ENCODE assay signal across 21 cellular contexts in the genomic region with DNA sequence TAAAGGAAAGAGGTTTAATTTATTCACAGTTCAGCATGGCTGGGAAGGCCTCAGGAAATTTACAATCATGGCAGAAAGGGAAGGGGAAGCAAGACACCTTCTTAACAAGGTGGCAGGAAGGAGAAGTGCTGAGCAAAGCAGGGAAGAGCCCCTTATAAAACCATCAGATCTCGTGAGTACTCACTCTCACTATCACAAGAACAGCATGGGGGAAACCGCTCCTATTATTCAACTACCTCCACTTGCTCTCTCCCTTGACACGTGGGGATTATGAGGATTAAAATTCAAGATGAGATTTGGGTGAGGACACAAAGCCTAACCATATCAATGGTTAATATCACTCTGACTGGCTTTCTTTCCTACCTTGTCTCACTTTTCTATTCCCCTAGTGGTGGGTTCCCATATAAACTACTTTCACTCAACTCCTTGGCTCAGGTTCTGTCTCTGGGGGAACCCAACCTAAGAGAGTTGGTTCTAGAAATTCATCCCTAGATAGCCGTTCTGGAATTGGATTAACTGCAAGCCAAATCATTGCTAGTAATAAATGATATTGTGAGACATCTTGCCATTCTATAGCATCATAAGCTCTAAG.
DNase-seq lines count a peak whose midpoint lies in the region; FAIRE-seq and TF ChIP-seq lines count a peak whose summit lies in the region.
"Had no signal": no experiment of that assay in that cellular context is flagged by ENCODE, and none has a peak within 500 bp of the region (broad histone marks: within the 10 kb centered on the region; RNA-seq: fewer than 3 reads in every experiment).

No MANE protein-coding gene starts in this region.

- H3K9me3 Mint-ChIP-seq in chondrocyte (ENCODE audit: low read depth) (no peaks in the 10 kb centered on the region), nephron progenitor cell (peaks cover 33% of the 10 kb centered on the region)
- H3K9me3 Mint-ChIP-seq in activated naive CD4-positive, alpha-beta T cell treated with anti-CD3 and anti-CD28 coated beads, Interleukin-2, amount 10 ng/mL, durations not matched to agents 7 days and 5 days, result peaks cover 2% of the 10 kb centered on the region

- TF ChIP-seq CTCF in GM12864 (IDR thresholded peaks at IDR 0.05; ENCODE audit: low read depth, low read length, missing control alignments), result peak; percentile 4
- peak; percentile 17 for TF ChIP-seq CTCF in chondrocyte (IDR thresholded peaks at IDR 0.05)
- peak; percentile 8 for TF ChIP-seq CTCF in nephron progenitor cell (IDR thresholded peaks at IDR 0.05)

- H3K36me3 Mint-ChIP-seq in chondrocyte (ENCODE audit: low read depth) (peaks cover 1% of the 10 kb centered on the region), nephron progenitor cell (ENCODE audit: low read depth) (peaks cover 19% of the 10 kb centered on the region)
- H3K36me3 Mint-ChIP-seq in activated naive CD4-positive, alpha-beta T cell treated with anti-CD3 and anti-CD28 coated beads, Interleukin-2, amount 10 ng/mL, durations not matched to agents 7 days and 5 days, result no peaks in the 10 kb centered on the region
- H3K36me3 Mint-ChIP-seq: CD14-positive monocyte, IgD-negative memory B cell had no signal

- H3K36me3 ChIP-seq in Karpas-422 (ENCODE audit: insufficient read depth, low read length), result no peaks in the 10 kb centered on the region
- H3K36me3 ChIP-seq: MG63 had no signal

- H3K4me1 Mint-ChIP-seq in chondrocyte (ENCODE audit: low read depth), result no peaks in the 10 kb centered on the region
- H3K4me1 Mint-ChIP-seq in nephron progenitor cell, result peaks cover 25% of the 10 kb centered on the region
- no peaks in the 10 kb centered on the region for H3K4me1 Mint-ChIP-seq in activated naive CD4-positive, alpha-beta T cell treated with anti-CD3 and anti-CD28 coated beads, Interleukin-2, amount 10 ng/mL, durations not matched to agents 7 days and 5 days
- H3K4me1 Mint-ChIP-seq: CD14-positive monocyte, IgD-negative memory B cell had no signal

- H3K9ac ChIP-seq in Karpas-422 (ENCODE audit: low read length), result no peak overlapping the region

- H3K4me3 Mint-ChIP-seq in chondrocyte (ENCODE audit: unreplicated experiment), result no peak overlapping the region
- no peak overlapping the region for H3K4me3 Mint-ChIP-seq in nephron progenitor cell
- H3K4me3 Mint-ChIP-seq in activated naive CD4-positive, alpha-beta T cell treated with anti-CD3 and anti-CD28 coated beads, Interleukin-2, amount 10 ng/mL, durations not matched to agents 7 days and 5 days, result no peak overlapping the region
- H3K4me3 Mint-ChIP-seq: CD14-positive monocyte, IgD-negative memory B cell had no signal

- H3K27me3 ChIP-seq in Karpas-422 (ENCODE audit: low read length), result no peaks in the 10 kb centered on the region
- H3K27me3 ChIP-seq: MG63 had no signal

- FAIRE-seq in urothelium cell line (lab: Jason Lieb, UNC), result no peak
- FAIRE-seq: H54 had no signal

- DNase-seq in GM12864 (ENCODE audit: low read depth) (no peak), Karpas-422 (peak; percentile 41), chondrocyte (ENCODE audit: low spot score) (no peak), nephron progenitor cell (no peak), urothelium cell line (ENCODE audit: low spot score) (no peak), NCI-H2107 treated with DMSO at 0.1 percent for 48 hours (lab: John Stamatoyannopoulos, UW; ENCODE audit: unreplicated experiment) (no peak), DMS153 treated with DMSO at 0.1 percent for 48 hours (lab: John Stamatoyannopoulos, UW; ENCODE audit: unreplicated experiment) (no peak)
- no peak for DNase-seq in activated naive CD4-positive, alpha-beta T cell treated with anti-CD3 and anti-CD28 coated beads, Interleukin-2, amount 10 ng/mL, durations not matched to agents 7 days and 5 days
- DNase-seq: DMS79 treated with DMSO at 0.1 percent for 48 hours, Kasumi-1, MG63, NCI-H1092, NCI-H1436 treated with DMSO at 0.1 percent for 48 hours, NCI-H2029 treated with DMSO at 0.1 percent for 48 hours, NCI-H2171 treated with DMSO at 0.1 percent for 48 hours, NCI-H446, NCI-H69 had no signal

- no peak overlapping the region for H3K27ac ChIP-seq in Karpas-422 (ENCODE audit: low read length)
- H3K27ac ChIP-seq: RWPE1 had no signal

- H3K9me3 ChIP-seq in Karpas-422 (ENCODE audit: low read length), result no peaks in the 10 kb centered on the region; the same call in 1 of the 2 replicates
- H3K9me3 ChIP-seq: MG63 had no signal

- H3K27ac Mint-ChIP-seq in chondrocyte (ENCODE audit: unreplicated experiment) (no peak overlapping the region), nephron progenitor cell (no peak overlapping the region)
- no peak overlapping the region for H3K27ac Mint-ChIP-seq in activated naive CD4-positive, alpha-beta T cell treated with anti-CD3 and anti-CD28 coated beads, Interleukin-2, amount 10 ng/mL, durations not matched to agents 7 days and 5 days
- H3K27ac Mint-ChIP-seq: CD14-positive monocyte, IgD-negative memory B cell had no signal

- H3K4me2 ChIP-seq in Karpas-422 (ENCODE audit: low read depth, low read length, poor library complexity, severe bottlenecking), result no peak overlapping the region

- no peaks in the 10 kb centered on the region for H3K4me1 ChIP-seq in Karpas-422 (ENCODE audit: low read length)

- H3K79me2 ChIP-seq in Karpas-422 (ENCODE audit: low read length), result no peaks in the 10 kb centered on the region

- H3K9me2 ChIP-seq in Karpas-422 (replicated peaks; ENCODE audit: insufficient read depth, low read length), result 0 out of 2 replicates have a peak, but pooled peaks cover 12% of the 10 kb centered on the region

- H2AFZ ChIP-seq in Karpas-422 (ENCODE audit: low read length), result no peak overlapping the region

- no peaks in the 10 kb centered on the region for H4K20me1 ChIP-seq in Karpas-422 (ENCODE audit: insufficient read depth, low read depth, low read length)

- H3K27me3 Mint-ChIP-seq in chondrocyte (ENCODE audit: low read depth), result no peaks in the 10 kb centered on the region
- H3K27me3 Mint-ChIP-seq in nephron progenitor cell (ENCODE audit: low read depth, poor library complexity), result no peaks in the 10 kb centered on the region
- no peaks in the 10 kb centered on the region for H3K27me3 Mint-ChIP-seq in activated naive CD4-positive, alpha-beta T cell treated with anti-CD3 and anti-CD28 coated beads, Interleukin-2, amount 10 ng/mL, durations not matched to agents 7 days and 5 days

- CTCF ChIA-PET in activated naive CD4-positive, alpha-beta T cell treated with anti-CD3 and anti-CD28 coated beads, Interleukin-2, amount 10 ng/mL, durations not matched to agents 7 days and 5 days (lab: Charles Lee), result no interaction called here

- H3K4me3 ChIP-seq in GM12864 (ENCODE audit: low read depth, low read length) (no peak overlapping the region), Karpas-422 (ENCODE audit: low read length) (no peak overlapping the region)
- H3K4me3 ChIP-seq: MG63 had no signal
